ENCODE assay signal across 1 cellular context in the genomic region with DNA sequence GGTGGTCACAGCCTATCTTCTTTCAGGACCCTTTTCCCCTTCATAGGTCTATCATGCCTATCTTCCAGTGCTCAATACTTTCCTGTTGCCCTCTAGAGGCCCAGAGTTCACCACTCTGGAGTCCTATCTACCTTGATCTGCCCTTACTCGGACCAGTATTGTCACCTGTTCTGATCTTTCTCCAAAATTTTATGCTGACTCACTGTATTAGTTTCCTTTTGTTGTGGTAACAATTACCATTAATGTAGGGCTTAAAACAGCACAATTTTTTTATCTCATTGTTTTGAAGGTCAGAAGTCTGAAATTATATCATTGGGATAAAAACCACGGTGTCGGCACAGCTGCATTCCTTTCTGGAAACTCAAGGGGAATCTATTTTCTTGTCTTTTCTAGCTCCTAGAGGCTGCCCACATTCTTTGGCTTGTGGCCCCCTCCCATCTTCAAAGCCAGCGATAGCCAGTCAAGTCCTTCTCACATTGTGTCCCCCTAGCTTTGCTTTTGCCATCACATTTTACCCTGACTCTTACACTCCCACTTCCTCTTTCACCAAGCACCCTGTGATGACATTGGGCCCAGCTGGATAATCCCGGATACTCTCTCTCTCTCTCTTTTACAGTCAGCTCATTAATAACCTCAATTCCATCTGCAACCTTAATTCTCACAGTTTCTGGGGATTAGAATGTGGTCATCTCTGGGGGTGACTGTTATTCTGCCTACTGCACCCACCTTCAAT.
A peak's percentile ranks its signal among the peaks of the same experiment; 100 is the strongest.
TF ChIP-seq lines count a peak whose summit lies in the region.

No MANE protein-coding gene starts in this region.

TF ChIP-seq in GM12878, 131 proteins besides CTCF, POLR2A, EP300 and RAD21:
- TF ChIP-seq KLF5 (IDR thresholded peaks at IDR 0.05; ENCODE audit: partially characterized antibody) (no peak), SPI1 (IDR thresholded peaks at IDR 0.05; ENCODE audit: borderline replicate concordance, insufficient read depth, low read depth, low read length) (peak; percentile 48; the same call in 1 of the 2 replicates)
